25 cellular contexts compared by ENCODE assay signal in the genomic region with DNA sequence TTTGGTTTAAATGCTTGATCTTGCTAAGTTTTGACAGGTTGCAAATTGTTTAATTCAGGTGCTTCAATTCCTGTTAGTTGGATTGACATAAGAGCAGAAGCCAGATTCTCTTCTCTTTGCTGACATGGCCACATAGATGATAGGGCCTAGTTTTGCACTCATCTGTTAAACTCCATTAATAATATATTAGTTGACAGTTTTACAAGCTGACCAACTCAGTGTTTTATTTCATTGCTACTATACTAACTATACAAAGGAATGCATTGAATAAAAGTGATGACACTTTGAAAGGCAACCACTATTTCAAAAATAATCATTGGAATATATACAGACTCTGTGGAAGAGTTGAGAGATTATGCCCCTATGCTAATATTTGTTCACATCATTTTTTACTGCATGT.
DNase-seq lines count a peak whose midpoint lies in the region; ATAC-seq, FAIRE-seq and TF ChIP-seq lines count a peak whose summit lies in the region.
"Had no signal": no experiment of that assay in that cellular context is flagged by ENCODE, and none has a peak within 500 bp of the region (broad histone marks: within the 10 kb centered on the region; RNA-seq: fewer than 3 reads in every experiment).

No MANE protein-coding gene starts in this region.

- H3K9ac ChIP-seq in HepG2 (ENCODE audit: insufficient read depth, low read depth, low read length) = no peak overlapping the region
- H3K9ac ChIP-seq: BLaER1 treated with 17β-estradiol and CSF1 and Interleukin-3, amounts not matched to agents 10 nM and 100 nM had no signal

- BruUV-seq in HepG2 (replicated peaks; lab: Mats Ljungman, UMichigan) = no TSS peak

- CTCF ChIA-PET in HepG2 (lab: Yijun Ruan, JAX; ENCODE audit: low intra/inter-chr PET ratio, low total read pairs) = no interaction called here

- H3K9me3 ChIP-seq in HepG2 (ENCODE audit: low read length) = no peaks in the 10 kb centered on the region
- H3K9me3 ChIP-seq: A549; BLaER1 treated with 17β-estradiol and CSF1 and Interleukin-3, amounts not matched to agents 10 nM and 100 nM had no signal

- no peak for FAIRE-seq in HTR-8/SVneo (lab: Jason Lieb, UNC)
- FAIRE-seq in HepG2 (lab: Jason Lieb, UNC) = no peak
- FAIRE-seq: A549, GM12878, GM12892, GM18507 had no signal

- no peak for TF ChIP-seq POLR2A in HepG2 (IDR thresholded peaks at IDR 0.05; ENCODE audit: insufficient read depth in 1 of 2, low read depth in 2 of 2, low read length in 2 of 2)

- no peak overlapping the region for H3K27ac ChIP-seq in HepG2 (ENCODE audit: extremely low read length, insufficient read depth, low read length)
- H3K27ac ChIP-seq: 22Rv1; A549; BLaER1 treated with 17β-estradiol and CSF1 and Interleukin-3, amounts not matched to agents 10 nM and 100 nM; C4-2B had no signal

- DNase-seq in COLO829 (ENCODE audit: low spot score) (peak; percentile 0), HTR-8/SVneo (ENCODE audit: insufficient read length, low spot score) (peak; percentile 0), NCI-H69 (lab: John Stamatoyannopoulos, UW) (peak; percentile 23), fibroblast of villous mesenchyme (ENCODE audit: low read depth) (peak; percentile 4), NCI-H1694 treated with DMSO at 0.1 percent for 48 hours (lab: John Stamatoyannopoulos, UW) (no peak), HepG2 (ENCODE audit: low spot score) (no peak)
- DNase-seq: AML-193; CD4-positive, alpha-beta T cell; CD8-positive, alpha-beta T cell; DMS 273 treated with DMSO at 0.1 percent for 48 hours; DMS153; DMS53; DMS79; DND-41; EL; GDM1 had no signal

- POLR2A ChIA-PET in HepG2 (lab: Yijun Ruan, JAX) = no interaction called here

- in situ Hi-C loops in HepG2 (cut with HindIII; ENCODE audit: extremely low pct_ligation_motif_present, low pct_unique_long_range_greater_than_20kb) = no loop called here

- TF ChIP-seq EP300 in HepG2 (IDR thresholded peaks at IDR 0.05; ENCODE audit: low read depth in 2 of 2, low read length in 2 of 2) = no peak
- no peak for TF ChIP-seq EP300 in HepG2 (CRISPR knock-in tag; IDR thresholded peaks at IDR 0.05; ENCODE audit: borderline replicate concordance)

- no peaks in the 10 kb centered on the region for H3K79me2 ChIP-seq in HepG2 (ENCODE audit: insufficient read depth, low read length)

- intact Hi-C loops in HepG2 (cut with micrococcal nuclease; ENCODE audit: unreplicated experiment) = no loop called here

- ATAC-seq in GM21717 (IDR thresholded peaks at IDR 0.05; ENCODE audit: unreplicated experiment) (no peak), HG03280 (IDR thresholded peaks at IDR 0.05; ENCODE audit: unreplicated experiment) (no peak), HepG2 (no peak)
- ATAC-seq: A549; CD8-positive, alpha-beta T cell; GM12878 had no signal

- H3K4me1 ChIP-seq in HepG2 (ENCODE audit: insufficient read depth, low read length) = no peaks in the 10 kb centered on the region

- H3K4me3 ChIP-seq in fibroblast of villous mesenchyme (ENCODE audit: low read depth, low read length) (no peak overlapping the region), HepG2 (replicated peaks in 1 of 3; ENCODE audit: insufficient read depth in 1 of 3, low read depth in 2 of 3, low read length in 3 of 3) (no peak overlapping the region)
- H3K4me3 ChIP-seq: A549; BLaER1 treated with 17β-estradiol and CSF1 and Interleukin-3, amounts not matched to agents 10 nM and 100 nM; GM12878 had no signal

- no peak for TF ChIP-seq CTCF in fibroblast of villous mesenchyme (IDR thresholded peaks at IDR 0.05; ENCODE audit: insufficient read depth, low read depth, low read length)
- TF ChIP-seq CTCF in HepG2 (CRISPR knock-in tag; IDR thresholded peaks at IDR 0.05) = no peak

- H3K27me3 ChIP-seq in HepG2 (ENCODE audit: control insufficient read depth in 1 of 2, insufficient read depth in 2 of 2, low read length in 2 of 2) = no peaks in the 10 kb centered on the region
- H3K27me3 ChIP-seq: BLaER1 treated with 17β-estradiol and CSF1 and Interleukin-3, amounts not matched to agents 10 nM and 100 nM had no signal

- H2AFZ ChIP-seq in HepG2 (ENCODE audit: low read length) = no peak overlapping the region

- no peaks in the 10 kb centered on the region for H4K20me1 ChIP-seq in HepG2 (ENCODE audit: insufficient read depth, low read length)
- H4K20me1 ChIP-seq: BLaER1 treated with 17β-estradiol and CSF1 and Interleukin-3, amounts not matched to agents 10 nM and 100 nM had no signal

- TF ChIP-seq RAD21 in HepG2 (CRISPR knock-in tag; IDR thresholded peaks at IDR 0.05) = no peak

- H3K4me2 ChIP-seq in HepG2 (ENCODE audit: low read depth, low read length) = no peak overlapping the region
- H3K4me2 ChIP-seq: A549; BLaER1 treated with 17β-estradiol and CSF1 and Interleukin-3, amounts not matched to agents 10 nM and 100 nM had no signal

- no peaks in the 10 kb centered on the region for H3K36me3 ChIP-seq in HepG2 (replicated peaks in 1 of 2; ENCODE audit: control insufficient read depth in 1 of 2, insufficient read depth in 2 of 2, low read length in 2 of 2)
- H3K36me3 ChIP-seq: BLaER1 treated with 17β-estradiol and CSF1 and Interleukin-3, amounts not matched to agents 10 nM and 100 nM had no signal

TF ChIP-seq in HepG2, 621 proteins besides CTCF, POLR2A, EP300 and RAD21:
- TF ChIP-seq SYNCRIP (IDR thresholded peaks at IDR 0.05; ENCODE audit: insufficient read depth, low read depth, low read length) = no peak
- no peak for TF ChIP-seq CHD4 (IDR thresholded peaks at IDR 0.05; ENCODE audit: borderline replicate concordance, low read length)
- no peak for TF ChIP-seq HNRNPLL (IDR thresholded peaks at IDR 0.05; ENCODE audit: low read depth, low read length, poor library complexity, severe bottlenecking)
- TF ChIP-seq, protein P1, sequence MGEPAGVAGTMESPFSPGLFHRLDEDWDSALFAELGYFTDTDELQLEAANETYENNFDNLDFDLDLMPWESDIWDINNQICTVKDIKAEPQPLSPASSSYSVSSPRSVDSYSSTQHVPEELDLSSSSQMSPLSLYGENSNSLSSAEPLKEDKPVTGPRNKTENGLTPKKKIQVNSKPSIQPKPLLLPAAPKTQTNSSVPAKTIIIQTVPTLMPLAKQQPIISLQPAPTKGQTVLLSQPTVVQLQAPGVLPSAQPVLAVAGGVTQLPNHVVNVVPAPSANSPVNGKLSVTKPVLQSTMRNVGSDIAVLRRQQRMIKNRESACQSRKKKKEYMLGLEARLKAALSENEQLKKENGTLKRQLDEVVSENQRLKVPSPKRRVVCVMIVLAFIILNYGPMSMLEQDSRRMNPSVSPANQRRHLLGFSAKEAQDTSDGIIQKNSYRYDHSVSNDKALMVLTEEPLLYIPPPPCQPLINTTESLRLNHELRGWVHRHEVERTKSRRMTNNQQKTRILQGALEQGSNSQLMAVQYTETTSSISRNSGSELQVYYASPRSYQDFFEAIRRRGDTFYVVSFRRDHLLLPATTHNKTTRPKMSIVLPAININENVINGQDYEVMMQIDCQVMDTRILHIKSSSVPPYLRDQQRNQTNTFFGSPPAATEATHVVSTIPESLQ (CRISPR knock-in tag; conservative IDR thresholded peaks at IDR 0.05) = no peak
- no peak for TF ChIP-seq JUND (CRISPR knock-in tag; IDR thresholded peaks at IDR 0.05)
- TF ChIP-seq, protein P2, sequence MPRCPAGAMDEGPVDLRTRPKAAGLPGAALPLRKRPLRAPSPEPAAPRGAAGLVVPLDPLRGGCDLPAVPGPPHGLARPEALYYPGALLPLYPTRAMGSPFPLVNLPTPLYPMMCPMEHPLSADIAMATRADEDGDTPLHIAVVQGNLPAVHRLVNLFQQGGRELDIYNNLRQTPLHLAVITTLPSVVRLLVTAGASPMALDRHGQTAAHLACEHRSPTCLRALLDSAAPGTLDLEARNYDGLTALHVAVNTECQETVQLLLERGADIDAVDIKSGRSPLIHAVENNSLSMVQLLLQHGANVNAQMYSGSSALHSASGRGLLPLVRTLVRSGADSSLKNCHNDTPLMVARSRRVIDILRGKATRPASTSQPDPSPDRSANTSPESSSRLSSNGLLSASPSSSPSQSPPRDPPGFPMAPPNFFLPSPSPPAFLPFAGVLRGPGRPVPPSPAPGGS (CRISPR knock-in tag; IDR thresholded peaks at IDR 0.05) = no peak
- TF ChIP-seq ZBTB38 (CRISPR knock-in tag; IDR thresholded peaks at IDR 0.05) = no peak
- TF ChIP-seq, protein P3, sequence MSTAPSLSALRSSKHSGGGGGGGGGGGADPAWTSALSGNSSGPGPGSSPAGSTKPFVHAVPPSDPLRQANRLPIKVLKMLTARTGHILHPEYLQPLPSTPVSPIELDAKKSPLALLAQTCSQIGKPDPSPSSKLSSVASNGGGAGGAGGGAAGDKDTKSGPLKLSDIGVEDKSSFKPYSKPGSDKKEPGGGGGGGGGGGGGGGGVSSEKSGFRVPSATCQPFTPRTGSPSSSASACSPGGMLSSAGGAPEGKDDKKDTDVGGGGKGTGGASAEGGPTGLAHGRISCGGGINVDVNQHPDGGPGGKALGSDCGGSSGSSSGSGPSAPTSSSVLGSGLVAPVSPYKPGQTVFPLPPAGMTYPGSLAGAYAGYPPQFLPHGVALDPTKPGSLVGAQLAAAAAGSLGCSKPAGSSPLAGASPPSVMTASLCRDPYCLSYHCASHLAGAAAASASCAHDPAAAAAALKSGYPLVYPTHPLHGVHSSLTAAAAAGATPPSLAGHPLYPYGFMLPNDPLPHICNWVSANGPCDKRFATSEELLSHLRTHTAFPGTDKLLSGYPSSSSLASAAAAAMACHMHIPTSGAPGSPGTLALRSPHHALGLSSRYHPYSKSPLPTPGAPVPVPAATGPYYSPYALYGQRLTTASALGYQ (CRISPR knock-in tag; IDR thresholded peaks at IDR 0.05) = no peak
- no peak for TF ChIP-seq ZNF720 (CRISPR knock-in tag; IDR thresholded peaks at IDR 0.05)
- no peak for TF ChIP-seq MTA3 (CRISPR knock-in tag; IDR thresholded peaks at IDR 0.05)
- no peak for TF ChIP-seq KDM1A (CRISPR knock-in tag; IDR thresholded peaks at IDR 0.05)
- TF ChIP-seq ASH2L (IDR thresholded peaks at IDR 0.05; ENCODE audit: insufficient read length, low read depth, low read length) = no peak
- TF ChIP-seq ZNF143 (CRISPR knock-in tag; IDR thresholded peaks at IDR 0.05) = no peak
- TF ChIP-seq NFATC3 (CRISPR knock-in tag; IDR thresholded peaks at IDR 0.05) = no peak

Comparison
In these comparisons a context has a peak if more than half of its experiments do, and no peak if none do; other contexts are left out.
1. DNase-seq: peak in COLO829 (single experiment), HTR-8/SVneo (single experiment), NCI-H69 (single experiment) and fibroblast of villous mesenchyme (single experiment); none in NCI-H1694 treated with DMSO at 0.1 percent for 48 hours (single experiment) and HepG2 (single experiment).